Comparison of ENCODE assay signal across 9 cellular contexts in genomic region chr2:86790134-86790827, GRCh38. TPM values are rescaled to one million over a fixed set of nuclear protein-coding genes. Genes with fewer than 3 reads are reported as not detected.
DNase-seq lines count a peak whose midpoint lies in the region; ATAC-seq and TF ChIP-seq lines count a peak whose summit lies in the region.
"Had no signal": no experiment of that assay in that cellular context is flagged by ENCODE, and none has a peak within 500 bp of the region (broad histone marks: within the 10 kb centered on the region; RNA-seq: fewer than 3 reads in every experiment).

No MANE protein-coding gene starts in this region.

- H2AFZ ChIP-seq in PC-3 (ENCODE audit: low read length) (peak overlapping the region; percentile 53; the same call in 1 of the 2 replicates), osteoblast (ENCODE audit: low read length) (no peak overlapping the region)

- POLR2A ChIA-PET in PC-3 (lab: Charles Lee; ENCODE audit: unreplicated experiment): no interaction called here

- CTCF ChIA-PET in PC-3 (lab: Charles Lee): interaction anchor here (0.7 kb wide), 1 partner anchor 168 kb away, joined by 4 read pairs; no protein-coding TSS in a partner anchor

- H3K4me2 ChIP-seq in PC-3 (ENCODE audit: low read length) (peak overlapping the region; percentile 49), osteoblast (ENCODE audit: insufficient read depth, low read length) (no peak overlapping the region)

- ATAC-seq in PC-3 (no peak), HG02884 (IDR thresholded peaks at IDR 0.05; ENCODE audit: unreplicated experiment) (no peak)

- no peak for TF ChIP-seq CTCF in PC-3 (conservative IDR thresholded peaks at IDR 0.05; ENCODE audit: low read depth, low read length)
- no peak for TF ChIP-seq CTCF in osteoblast (IDR thresholded peaks at IDR 0.05; ENCODE audit: extremely low read depth, low read depth, low read length)

- no peaks in the 10 kb centered on the region for H3K9me2 ChIP-seq in PC-3 (replicated peaks; ENCODE audit: low read length)

- no peaks in the 10 kb centered on the region for H4K20me1 ChIP-seq in PC-3 (ENCODE audit: low read length)
- H4K20me1 ChIP-seq in osteoblast (ENCODE audit: insufficient read depth, low read length): no peaks in the 10 kb centered on the region

- H3K4me1 ChIP-seq in PC-3 (ENCODE audit: insufficient read depth, low read length): no peaks in the 10 kb centered on the region
- H3K4me1 ChIP-seq in effector memory CD4-positive, alpha-beta T cell (ENCODE audit: control insufficient read depth, insufficient read depth, low read length, poor library complexity, severe bottlenecking): peaks cover 13% of the 10 kb centered on the region
- no peaks in the 10 kb centered on the region for H3K4me1 ChIP-seq in osteoblast (ENCODE audit: insufficient read depth, low read length)

- H3K9me3 ChIP-seq in PC-3 (ENCODE audit: low read length) (no peaks in the 10 kb centered on the region), osteoblast (ENCODE audit: low read depth, low read length) (no peaks in the 10 kb centered on the region)
- peaks cover 1% of the 10 kb centered on the region for H3K9me3 ChIP-seq in effector memory CD4-positive, alpha-beta T cell (ENCODE audit: control insufficient read depth, low read length)

- H3K4me3 ChIP-seq in PC-3 (ENCODE audit: low read length): 0 out of 2 replicates have a peak overlapping the region, but pooled peaks have one; percentile 30
- peak overlapping the region; percentile 48 for H3K4me3 ChIP-seq in effector memory CD4-positive, alpha-beta T cell (ENCODE audit: insufficient read depth, low read depth, low read length, poor library complexity, severe bottlenecking)
- H3K4me3 ChIP-seq in osteoblast (ENCODE audit: insufficient read depth, low read length): no peak overlapping the region

- DNase-seq in ELF-1 (ENCODE audit: low read depth, low spot score) (peak; percentile 59), PC-3 (no peak), osteoblast (ENCODE audit: insufficient read length, low spot score, missing footprints) (peak; percentile 73), NAMALWA (ENCODE audit: low spot score) (no peak), NCI-H146 treated with DMSO at 0.1 percent for 48 hours (lab: John Stamatoyannopoulos, UW; ENCODE audit: unreplicated experiment) (no peak), NCI-H446 (lab: John Stamatoyannopoulos, UW) (no peak)
- no peak for DNase-seq in effector memory CD4-positive, alpha-beta T cell
- DNase-seq: NCI-H1048 had no signal

- H3K36me3 ChIP-seq in PC-3 (ENCODE audit: low read depth, low read length) (no peaks in the 10 kb centered on the region), osteoblast (ENCODE audit: insufficient read depth, low read length) (no peaks in the 10 kb centered on the region)
- no peaks in the 10 kb centered on the region for H3K36me3 ChIP-seq in effector memory CD4-positive, alpha-beta T cell (ENCODE audit: control insufficient read depth, insufficient read depth, low read length)

- H3F3A ChIP-seq in PC-3 (ENCODE audit: low read length, unreplicated experiment): no peaks in the 10 kb centered on the region

- H3K27ac ChIP-seq in PC-3 (ENCODE audit: low read length) (no peak overlapping the region), osteoblast (ENCODE audit: low read depth, low read length) (no peak overlapping the region)
- H3K27ac ChIP-seq in effector memory CD4-positive, alpha-beta T cell (ENCODE audit: insufficient read depth, low read length, poor library complexity, severe bottlenecking): no peak overlapping the region

- no TSS peak for BruUV-seq in PC-3 (replicated peaks; lab: Mats Ljungman, UMichigan)

- intact Hi-C loops in PC-3 (cut with micrococcal nuclease): no loop called here

- no peak overlapping the region for H3K9ac ChIP-seq in PC-3 (ENCODE audit: low read length)

- H3K79me2 ChIP-seq in PC-3 (ENCODE audit: low read length) (no peaks in the 10 kb centered on the region), osteoblast (ENCODE audit: insufficient read depth, low read length) (no peaks in the 10 kb centered on the region)

- H3K27me3 ChIP-seq in PC-3 (ENCODE audit: low read length) (peaks cover 18% of the 10 kb centered on the region), osteoblast (ENCODE audit: insufficient read depth, low read length) (peaks cover 75% of the 10 kb centered on the region)
- H3K27me3 ChIP-seq in effector memory CD4-positive, alpha-beta T cell (replicated peaks; ENCODE audit: control insufficient read depth, insufficient read depth, low read length, poor library complexity, severe bottlenecking): peaks cover 32% of the 10 kb centered on the region

RNA-seq across cellular contexts. Expression of gene CD8A, which starts 0.4 kb away (rescaled TPM):
- total RNA-seq in PC-3 (2014; rRNA removed) (0.18 TPM in 1 of 2 replicates, not detected in the other), osteoblast (not detected in 2 replicates)

Comparison
In these comparisons a context has a peak if more than half of its experiments do, and no peak if none do; other contexts are left out.
1. DNase-seq: peak in ELF-1 (single experiment) and osteoblast (single experiment); none in PC-3 (single experiment), effector memory CD4-positive, alpha-beta T cell (0 of 3), NAMALWA (single experiment), NCI-H146 treated with DMSO at 0.1 percent for 48 hours (single experiment) and NCI-H446 (0 of 2).